Comparison of ENCODE assay signal across 18 cellular contexts in the genomic region with DNA sequence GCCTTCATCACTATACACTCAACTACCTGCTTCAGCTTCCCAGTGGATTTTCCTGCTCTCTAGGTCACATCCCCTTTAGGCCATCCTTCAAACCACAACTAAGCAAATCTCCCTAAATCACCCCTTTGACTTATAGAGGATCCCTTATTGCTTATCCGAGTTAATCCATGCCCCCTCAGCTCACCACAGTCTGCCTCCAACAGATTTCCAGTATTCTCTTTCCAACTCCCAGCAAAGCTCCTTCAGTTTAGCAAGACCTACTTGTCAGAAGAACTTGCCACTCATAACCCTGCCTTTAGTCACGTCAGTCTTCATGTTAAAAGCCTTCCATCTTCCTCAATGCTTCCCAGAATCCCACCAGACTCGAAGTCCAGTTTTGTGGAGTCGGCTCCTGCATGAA. TPM values are rescaled to one million over a fixed set of nuclear protein-coding genes. Genes with fewer than 3 reads are reported as not detected.
"Had no signal": no experiment of that assay in that cellular context is flagged by ENCODE, and none has a peak within 500 bp of the region (broad histone marks: within the 10 kb centered on the region; RNA-seq: fewer than 3 reads in every experiment).

No MANE protein-coding gene starts in this region.

- DNase-seq: dermis blood vessel endothelial cell; esophagus squamous epithelium; foreskin fibroblast; glutamatergic neuron; islet precursor cell; left ventricle myocardium inferior; mesenchymal stem cell; midbrain; occipital lobe; pancreas; right cardiac atrium; stimulated activated CD4-positive, alpha-beta T cell treated with anti-CD3 and anti-CD28 coated beads, Interleukin-2, amount 100 ng/mL, for 48 hours; stimulated activated naive CD4-positive, alpha-beta T cell treated with Interleukin-2 at 50 U/mL for 16 hours; trophoblast cell had no signal

- H3K36me3 ChIP-seq: gastroesophageal sphincter, left ventricle myocardium inferior had no signal

- H3K4me2 ChIP-seq: smooth muscle cell had no signal

- H3K4me1 ChIP-seq: gastroesophageal sphincter, left ventricle myocardium inferior had no signal

- H3K27me3 ChIP-seq: esophagus squamous epithelium, gastroesophageal sphincter, pancreas had no signal

- H3K4me3 ChIP-seq: esophagus squamous epithelium, gastroesophageal sphincter, left ventricle myocardium inferior, lung, pancreas, smooth muscle cell had no signal

- H3K27ac ChIP-seq: esophagus squamous epithelium, gastroesophageal sphincter, left ventricle myocardium inferior, pancreas had no signal

- H3K9me3 ChIP-seq: esophagus squamous epithelium, gastroesophageal sphincter, left ventricle myocardium inferior, pancreas had no signal

- ATAC-seq: gastroesophageal sphincter; natural killer cell treated with Interleukin-12 subunit alpha and Interleukin-12 subunit beta and Interleukin-15 and Interleukin-18, amount 100 ng/mL, for 72 hours; pancreas; right cardiac atrium had no signal

RNA-seq across cellular contexts. Expression of a gene that starts 38.6 kb away (rescaled TPM):
- polyA plus RNA-seq: smooth muscle cell had no signal
